Comparison of ENCODE assay signal across 8 cellular contexts in the genomic region with DNA sequence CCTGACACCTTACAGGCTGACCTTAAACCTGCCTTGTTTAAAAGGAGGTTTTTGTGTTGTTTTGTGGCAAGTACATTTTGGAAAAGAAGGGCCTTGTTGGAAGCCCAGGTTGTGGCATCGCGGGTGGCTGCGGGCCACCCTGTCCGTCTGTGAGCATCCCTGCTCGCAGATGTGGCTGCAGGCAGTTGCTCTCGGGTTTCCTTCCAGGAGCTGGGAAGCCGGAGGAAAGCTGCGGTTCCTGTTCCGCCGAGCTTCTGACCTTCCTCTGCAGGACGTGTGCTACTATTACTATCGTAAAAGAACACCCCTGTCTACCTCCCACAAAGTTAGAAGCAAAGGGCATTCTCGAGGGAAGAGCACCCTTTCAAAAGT. TPM values are rescaled to one million over a fixed set of nuclear protein-coding genes. Genes with fewer than 3 reads are reported as not detected.
DNase-seq lines count a peak whose midpoint lies in the region; ATAC-seq and TF ChIP-seq lines count a peak whose summit lies in the region.

No MANE protein-coding gene starts in this region.

- H2AFZ ChIP-seq in KMS-11 (ENCODE audit: low read depth), result peak overlapping the region; percentile 87; the same call in 1 of the 2 replicates

- CTCF ChIA-PET in Caco-2 (lab: Charles Lee), result interaction anchor here (0.5 to 0.7 kb wide), 2 partner anchors 11 to 205 kb away, joined by 3 read pairs; no protein-coding TSS in a partner anchor

- no peaks in the 10 kb centered on the region for H3K27me3 ChIP-seq in Caco-2 (replicated peaks; ENCODE audit: control insufficient read depth, insufficient read depth, low read length)
- H3K27me3 ChIP-seq in KMS-11 (ENCODE audit: insufficient read depth, low read depth), result no peaks in the 10 kb centered on the region
- no peaks in the 10 kb centered on the region for H3K27me3 ChIP-seq in heart right ventricle

- H3K27me3 Mint-ChIP-seq in Caco-2 (ENCODE audit: insufficient read depth, unreplicated experiment), result no peaks in the 10 kb centered on the region
- peaks cover 2% of the 10 kb centered on the region for H3K27me3 Mint-ChIP-seq in activated naive CD8-positive, alpha-beta T cell treated with anti-CD3 and anti-CD28 coated beads, Interleukin-2, amount 50 U/mL, for 24 hours

- peak; percentile 31 to 34 for DNase-seq in Caco-2
- peak; percentile 16 for DNase-seq in activated naive CD8-positive, alpha-beta T cell treated with anti-CD3 and anti-CD28 coated beads, Interleukin-2, amount 50 U/mL, for 24 hours
- peak; percentile 16 to 30 for DNase-seq in heart right ventricle
- peak in 9 of 10 donors; percentile 24 to 85 (median 38) for DNase-seq in posterior cingulate gyrus
- DNase-seq in T-helper 9 cell, result no peak
- no peak for DNase-seq in NOMO-1 treated with DMSO at 0.1 percent for 48 hours (lab: John Stamatoyannopoulos, UW; ENCODE audit: unreplicated experiment)

- H3K27ac ChIP-seq in KMS-11 (peak overlapping the region; percentile 59), heart right ventricle (peak overlapping the region in 9 of 10 donors; percentile 83 to 98 (median 95))

- peaks cover 24% of the 10 kb centered on the region for H3K79me2 ChIP-seq in KMS-11 (ENCODE audit: insufficient read depth, low read depth)

- intact Hi-C loops in Caco-2 (cut with micrococcal nuclease; ENCODE audit: unreplicated experiment), result loop anchor here (1.0 to 10.0 kb wide), 3 partner anchors 85 to 196 kb away; a partner anchor contains a TSS
- intact Hi-C loops in heart right ventricle (cut with DNase I), result no loop called here
- intact Hi-C loops in posterior cingulate gyrus (cut with DNase I), result loop anchor here (5.0 to 10.0 kb wide), 3 partner anchors 66 to 191 kb away; a partner anchor contains a TSS

- peaks cover 36% of the 10 kb centered on the region for H3K36me3 Mint-ChIP-seq in Caco-2 (ENCODE audit: insufficient read depth, unreplicated experiment)
- peaks cover 10% of the 10 kb centered on the region for H3K36me3 Mint-ChIP-seq in activated naive CD8-positive, alpha-beta T cell treated with anti-CD3 and anti-CD28 coated beads, Interleukin-2, amount 50 U/mL, for 24 hours (ENCODE audit: low read depth)

- no TSS peak for BruUV-seq in Caco-2 (replicated peaks; lab: Mats Ljungman, UMichigan)

- 0 to 1% methylated on average over 13 of the region's 13 CpGs for WGBS in heart right ventricle, 2 donors

- peak overlapping the region; percentile 85 for H3K9ac ChIP-seq in KMS-11

- ATAC-seq in GM19438 (IDR thresholded peaks at IDR 0.05; ENCODE audit: low read depth, unreplicated experiment), result peak; percentile 15
- peak; percentile 2 for ATAC-seq in activated naive CD8-positive, alpha-beta T cell treated with anti-CD3 and anti-CD28 coated beads, Interleukin-2, amount 50 U/mL, for 24 hours
- peak; percentile 15 to 72 (median 35) for ATAC-seq in heart right ventricle

- H3K9me3 ChIP-seq in Caco-2 (peaks cover 10% of the 10 kb centered on the region; the same call in 1 of the 2 replicates), heart right ventricle (peaks cover 0 to 13% (median 0%) of the 10 kb centered on the region in 11 donors)

- H3K4me1 Mint-ChIP-seq in Caco-2 (ENCODE audit: low read depth, unreplicated experiment), result no peaks in the 10 kb centered on the region
- H3K4me1 Mint-ChIP-seq in activated naive CD8-positive, alpha-beta T cell treated with anti-CD3 and anti-CD28 coated beads, Interleukin-2, amount 50 U/mL, for 24 hours, result peaks cover 50% of the 10 kb centered on the region

- H3K27ac Mint-ChIP-seq in Caco-2 (ENCODE audit: unreplicated experiment), result peak overlapping the region; percentile 84
- peak overlapping the region; percentile 92 for H3K27ac Mint-ChIP-seq in activated naive CD8-positive, alpha-beta T cell treated with anti-CD3 and anti-CD28 coated beads, Interleukin-2, amount 50 U/mL, for 24 hours

- no peaks in the 10 kb centered on the region for H4K20me1 ChIP-seq in KMS-11 (ENCODE audit: insufficient read depth)

- H3K4me1 ChIP-seq in Caco-2, result peaks cover 12% of the 10 kb centered on the region; the same call in 1 of the 2 replicates
- H3K4me1 ChIP-seq in KMS-11 (ENCODE audit: low read depth, poor library complexity, severe bottlenecking), result peaks cover 17% of the 10 kb centered on the region
- peaks cover 0 to 37% (median 17%) of the 10 kb centered on the region in 9 donors for H3K4me1 ChIP-seq in heart right ventricle

- POLR2A ChIA-PET in Caco-2 (lab: Charles Lee), result no interaction called here

- TF ChIP-seq CTCF in Caco-2 (IDR thresholded peaks at IDR 0.05; ENCODE audit: insufficient read depth in 1 of 2, low read depth in 1 of 2, low read length in 1 of 2, severe bottlenecking in 1 of 2, unreplicated experiment in 1 of 2) (no peak), KMS-11 (conservative IDR thresholded peaks at IDR 0.05; ENCODE audit: low read depth, low read length) (no peak), heart right ventricle (IDR thresholded peaks at IDR 0.05) (no peak)

- peak overlapping the region; percentile 80 for H3K4me3 Mint-ChIP-seq in Caco-2 (ENCODE audit: unreplicated experiment)
- H3K4me3 Mint-ChIP-seq in activated naive CD8-positive, alpha-beta T cell treated with anti-CD3 and anti-CD28 coated beads, Interleukin-2, amount 50 U/mL, for 24 hours, result peak overlapping the region; percentile 90

- H3K4me2 ChIP-seq in KMS-11, result peak overlapping the region; percentile 66

- peak overlapping the region; percentile 71 for H3K4me3 ChIP-seq in Caco-2 (ENCODE audit: low read depth, low read length)
- no peak overlapping the region for H3K4me3 ChIP-seq in KMS-11 (IDR thresholded peaks at IDR 0.05; ENCODE audit: insufficient read depth, low read depth, low read length)
- H3K4me3 ChIP-seq in heart right ventricle, result peak overlapping the region; percentile 69 to 99 (median 96)

- H3K36me3 ChIP-seq in Caco-2 (ENCODE audit: control insufficient read depth, insufficient read depth, low read length) (no peaks in the 10 kb centered on the region), KMS-11 (ENCODE audit: insufficient read depth) (no peaks in the 10 kb centered on the region), heart right ventricle (peaks cover 0 to 25% (median 0%) of the 10 kb centered on the region in 9 donors)

- peaks cover 20% of the 10 kb centered on the region for H3K9me3 Mint-ChIP-seq in Caco-2 (ENCODE audit: unreplicated experiment)
- peaks cover 19% of the 10 kb centered on the region for H3K9me3 Mint-ChIP-seq in activated naive CD8-positive, alpha-beta T cell treated with anti-CD3 and anti-CD28 coated beads, Interleukin-2, amount 50 U/mL, for 24 hours

RNA-seq across cellular contexts. Expression of a gene that starts 0.8 kb away (rescaled TPM):
- total RNA-seq in Caco-2 (2022) (161 TPM in 2 replicates), heart right ventricle (100 to 1,000 TPM in 1 of 10 donors, 10 to 100 TPM in 9; 58.4 to 102 (median 73.8) TPM)
- polyA plus RNA-seq in heart right ventricle, result 10 to 100 TPM; 80.6 to 86.3 TPM

RNA-seq across cellular contexts. Expression of a gene that starts 53.3 kb away (rescaled TPM):
- total RNA-seq in Caco-2 (2022), result 0.20 and 0.28 TPM in 2 replicates
- total RNA-seq in heart right ventricle, result not detected
- polyA plus RNA-seq in heart right ventricle, result not detected

Comparison
In these comparisons a context has a peak if more than half of its experiments do, and no peak if none do; other contexts are left out.
1. DNase-seq: peak in Caco-2 (2 of 2), activated naive CD8-positive, alpha-beta T cell treated with anti-CD3 and anti-CD28 coated beads, Interleukin-2, amount 50 U/mL, for 24 hours (single experiment), heart right ventricle (2 of 2) and posterior cingulate gyrus (9 of 10); none in T-helper 9 cell (single experiment) and NOMO-1 treated with DMSO at 0.1 percent for 48 hours (single experiment).
2. intact Hi-C loops: an anchor here in Caco-2 (1.0 to 10.0 kb wide) and posterior cingulate gyrus (5.0 to 10.0 kb wide); none called in heart right ventricle.
3. Peak in every context shown above with its lines, with median percentiles within 50 percentile points of each other: ATAC-seq.